24 cellular contexts compared by ENCODE assay signal in the genomic region with DNA sequence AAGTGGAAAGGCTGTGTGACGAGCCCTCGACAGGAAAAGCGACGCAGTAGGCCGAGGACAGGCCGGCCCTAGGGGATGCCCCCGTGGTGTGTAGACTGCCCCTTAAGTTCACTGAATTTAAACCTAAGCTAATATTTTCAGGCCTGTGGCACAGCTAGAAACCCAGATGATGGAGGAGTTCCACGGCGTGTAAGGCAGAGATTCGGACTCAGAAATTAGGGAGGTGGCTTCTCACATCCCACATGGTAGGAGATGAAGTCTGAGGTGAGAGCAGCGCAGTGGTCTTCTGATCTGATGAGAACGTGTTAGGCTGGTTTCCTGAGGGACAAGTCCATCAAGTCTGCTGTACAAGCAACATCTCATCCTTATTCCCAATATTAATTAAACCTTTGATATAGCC. TPM values are rescaled to one million over a fixed set of nuclear protein-coding genes. Genes with fewer than 3 reads are reported as not detected.
DNase-seq lines count a peak whose midpoint lies in the region; ATAC-seq, FAIRE-seq and TF ChIP-seq lines count a peak whose summit lies in the region.
"Had no signal": no experiment of that assay in that cellular context is flagged by ENCODE, and none has a peak within 500 bp of the region (broad histone marks: within the 10 kb centered on the region; RNA-seq: fewer than 3 reads in every experiment).

No MANE protein-coding gene starts in this region.

- no peak overlapping the region for H3K27ac ChIP-seq in osteoblast (ENCODE audit: low read depth, low read length)
- H3K27ac ChIP-seq in upper lobe of right lung: no peak overlapping the region
- H3K27ac ChIP-seq: A549 had no signal

- H3K27me3 ChIP-seq in osteoblast (ENCODE audit: insufficient read depth, low read length): no peaks in the 10 kb centered on the region
- no peaks in the 10 kb centered on the region for H3K27me3 ChIP-seq in upper lobe of right lung
- H3K27me3 ChIP-seq: BE2C; BLaER1 treated with 17β-estradiol and CSF1 and Interleukin-3, amounts not matched to agents 10 nM and 100 nM had no signal

- H3K4me2 ChIP-seq in osteoblast (ENCODE audit: insufficient read depth, low read length): no peak overlapping the region
- H3K4me2 ChIP-seq: A549; BLaER1 treated with 17β-estradiol and CSF1 and Interleukin-3, amounts not matched to agents 10 nM and 100 nM; GM23338 had no signal

- H2AFZ ChIP-seq in osteoblast (ENCODE audit: low read length): no peak overlapping the region
- H2AFZ ChIP-seq: GM23338 had no signal

- peaks cover 4% of the 10 kb centered on the region for H3K4me1 Mint-ChIP-seq in activated T-helper 17 cell treated with anti-CD3 and anti-CD28 coated beads, Interleukin-2, amount 50 U/mL, for 72 hours

- no peak for FAIRE-seq in GM12891 (lab: Jason Lieb, UNC)
- FAIRE-seq: A549, GM19239 had no signal

- H3K4me1 ChIP-seq in osteoblast (ENCODE audit: insufficient read depth, low read length) (peaks cover 5% of the 10 kb centered on the region), upper lobe of right lung (no peaks in the 10 kb centered on the region)
- H3K4me1 ChIP-seq: A549, BE2C had no signal

- H3K9me3 Mint-ChIP-seq in activated T-helper 17 cell treated with anti-CD3 and anti-CD28 coated beads, Interleukin-2, amount 50 U/mL, for 72 hours: no peaks in the 10 kb centered on the region
- H3K9me3 Mint-ChIP-seq: CD4-positive, alpha-beta T cell; CD8-positive, alpha-beta memory T cell had no signal

- H3K4me3 ChIP-seq in osteoblast (ENCODE audit: insufficient read depth, low read length) (no peak overlapping the region), upper lobe of right lung (no peak overlapping the region)
- H3K4me3 ChIP-seq: A549; BLaER1 treated with 17β-estradiol and CSF1 and Interleukin-3, amounts not matched to agents 10 nM and 100 nM; GM23338 had no signal

- H3K36me3 ChIP-seq in osteoblast (ENCODE audit: insufficient read depth, low read length) (no peaks in the 10 kb centered on the region), upper lobe of right lung (no peaks in the 10 kb centered on the region)
- H3K36me3 ChIP-seq: BE2C had no signal

- no peaks in the 10 kb centered on the region for H3K36me3 Mint-ChIP-seq in activated T-helper 17 cell treated with anti-CD3 and anti-CD28 coated beads, Interleukin-2, amount 50 U/mL, for 72 hours (ENCODE audit: low read depth)
- H3K36me3 Mint-ChIP-seq: CD14-positive monocyte; CD8-positive, alpha-beta memory T cell had no signal

- intact Hi-C loops in upper lobe of right lung (cut with DNase I): no loop called here

- no peaks in the 10 kb centered on the region for H3K79me2 ChIP-seq in osteoblast (ENCODE audit: insufficient read depth, low read length)

- TF ChIP-seq POLR2A in GM12891 (IDR thresholded peaks at IDR 0.05; ENCODE audit: low read depth, low read length): peak; percentile 56

- H4K20me1 ChIP-seq in osteoblast (ENCODE audit: insufficient read depth, low read length): no peaks in the 10 kb centered on the region
- H4K20me1 ChIP-seq: BLaER1 treated with 17β-estradiol and CSF1 and Interleukin-3, amounts not matched to agents 10 nM and 100 nM had no signal

- no peak for ATAC-seq in activated T-helper 17 cell treated with anti-CD3 and anti-CD28 coated beads, Interleukin-2, amount 50 U/mL, for 72 hours (replicated peaks)
- ATAC-seq in upper lobe of right lung: peak; percentile 3
- ATAC-seq: A549, GM23338, HCT116 had no signal

- TF ChIP-seq CTCF in osteoblast (IDR thresholded peaks at IDR 0.05; ENCODE audit: extremely low read depth, low read depth, low read length): no peak
- TF ChIP-seq CTCF in upper lobe of right lung (IDR thresholded peaks at IDR 0.05): no peak

- H3K27me3 Mint-ChIP-seq in activated T-helper 17 cell treated with anti-CD3 and anti-CD28 coated beads, Interleukin-2, amount 50 U/mL, for 72 hours: no peaks in the 10 kb centered on the region

- no peak for DNase-seq in GM12891 (ENCODE audit: insufficient read length, low spot score)
- DNase-seq in osteoblast (ENCODE audit: insufficient read length, low spot score, missing footprints): peak; percentile 22
- DNase-seq in upper lobe of right lung: no peak
- DNase-seq in NCI-H2196 (lab: John Stamatoyannopoulos, UW; ENCODE audit: unreplicated experiment): no peak
- no peak for DNase-seq in HuH-7.5 (ENCODE audit: low spot score)
- no peak for DNase-seq in activated effector memory CD4-positive, alpha-beta T cell treated with Interleukin-2 at 50 U/mL for 16 hours
- DNase-seq: 8988T; ACHN; AML-193; BE2C; CD4-positive, alpha-beta T cell; CD8-positive, alpha-beta memory T cell; DMS53; DMS79 treated with DMSO at 0.1 percent for 48 hours; GF-D8; H9 had no signal

- H3K27ac Mint-ChIP-seq in activated T-helper 17 cell treated with anti-CD3 and anti-CD28 coated beads, Interleukin-2, amount 50 U/mL, for 72 hours: peak overlapping the region; percentile 22
- H3K27ac Mint-ChIP-seq: CD4-positive, alpha-beta T cell; GM23338; H9 had no signal

- no peak overlapping the region for H3K4me3 Mint-ChIP-seq in activated T-helper 17 cell treated with anti-CD3 and anti-CD28 coated beads, Interleukin-2, amount 50 U/mL, for 72 hours
- H3K4me3 Mint-ChIP-seq: CD4-positive, alpha-beta T cell; CD8-positive, alpha-beta memory T cell; GM23338; H9 had no signal

- H3K9me3 ChIP-seq in osteoblast (ENCODE audit: low read depth, low read length) (no peaks in the 10 kb centered on the region), upper lobe of right lung (no peaks in the 10 kb centered on the region)
- H3K9me3 ChIP-seq: A549, BE2C had no signal

TF ChIP-seq in GM12891, 5 proteins besides CTCF, POLR2A, EP300 and RAD21:
- TF ChIP-seq SPI1 (IDR thresholded peaks at IDR 0.05; ENCODE audit: low read depth, low read length) (no peak), POLR2AphosphoS5 (IDR thresholded peaks at IDR 0.05; ENCODE audit: low read depth, low read length) (peak; percentile 58; the same call in 1 of the 2 replicates)

RNA-seq across cellular contexts. Expression of gene LRP2BP, which starts 7.8 kb away (rescaled TPM):
- polyA plus RNA-seq in GM12891 (2012; ENCODE audit: low read depth, missing spikeins): 3.1 TPM
- total RNA-seq in activated T-helper 17 cell treated with anti-CD3 and anti-CD28 coated beads, Interleukin-2, amount 50 U/mL, for 72 hours: 1 to 10 TPM; 1.2 to 5.7 TPM
- total RNA-seq in osteoblast (1.4 and 1.5 TPM in 2 replicates), upper lobe of right lung (0.72 TPM)
- total RNA-seq: G401 had no signal

RNA-seq across cellular contexts. Expression of gene ANKRD37, which starts 8.7 kb away (rescaled TPM):
- 183 TPM for polyA plus RNA-seq in GM12891 (2012; ENCODE audit: low read depth, missing spikeins)
- total RNA-seq in activated T-helper 17 cell treated with anti-CD3 and anti-CD28 coated beads, Interleukin-2, amount 50 U/mL, for 72 hours: 100 to 1,000 TPM in 1 of 2 donors, 10 to 100 TPM in 1; 51.5 to 171 TPM
- 15.6 and 22.8 TPM in 2 replicates for total RNA-seq in osteoblast
- total RNA-seq in upper lobe of right lung: 7.7 TPM

RNA-seq across cellular contexts. Expression of gene UFSP2, which starts 37.8 kb away (rescaled TPM):
- 21.2 TPM for polyA plus RNA-seq in GM12891 (2012; ENCODE audit: low read depth, missing spikeins)
- 10 to 100 TPM; 23.5 to 32.9 TPM for total RNA-seq in activated T-helper 17 cell treated with anti-CD3 and anti-CD28 coated beads, Interleukin-2, amount 50 U/mL, for 72 hours
- 43.4 and 54.2 TPM in 2 replicates for total RNA-seq in osteoblast
- total RNA-seq in upper lobe of right lung: 36.8 TPM
